ENCODE assay signal across 1 cellular context in the genomic region with DNA sequence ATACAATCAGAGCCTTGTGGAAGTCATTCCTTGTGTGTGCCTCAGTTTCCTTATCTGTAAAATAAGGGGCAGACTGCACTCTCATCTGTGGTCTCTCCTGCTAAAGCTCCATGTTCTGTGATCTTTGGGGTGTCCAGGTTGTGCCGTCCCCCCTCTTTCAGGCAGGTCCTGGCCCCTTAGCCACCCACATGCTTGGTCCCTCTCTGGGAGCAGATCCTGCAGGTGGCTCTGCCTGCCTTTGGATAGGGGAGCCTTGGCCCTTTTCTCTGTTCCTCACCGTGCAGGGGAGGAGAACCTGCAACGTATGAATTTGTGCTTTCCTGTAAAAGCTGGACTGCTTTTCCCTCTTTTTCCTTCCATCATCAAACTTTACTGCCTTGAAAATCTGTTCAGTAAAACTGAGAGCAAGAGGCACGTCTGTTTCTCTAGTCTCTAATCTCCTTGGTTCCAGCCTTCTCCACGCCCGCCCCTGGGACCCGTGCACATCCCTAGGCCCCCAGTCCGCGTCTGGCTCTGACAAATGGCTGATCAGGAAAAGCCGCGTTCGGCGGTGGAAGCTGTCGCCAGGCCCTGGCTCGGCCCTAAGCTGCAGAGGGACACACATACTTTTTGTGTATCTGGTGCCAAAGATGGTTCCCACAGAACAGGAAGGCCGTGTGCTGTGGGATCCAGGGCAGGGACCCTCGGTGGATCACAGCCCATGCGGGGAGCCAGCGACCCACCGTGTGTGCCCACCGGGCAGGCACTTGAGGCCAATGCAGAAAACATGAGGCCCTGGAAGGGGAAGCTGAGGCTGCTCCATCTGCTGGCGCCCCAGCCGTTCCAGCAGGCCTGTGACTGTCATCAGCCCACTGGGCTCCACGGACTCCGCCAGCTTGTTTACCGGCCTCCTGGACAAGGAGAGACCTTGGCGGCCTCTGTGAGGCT.
TF ChIP-seq lines count a peak whose summit lies in the region.

No MANE protein-coding gene starts in this region.

TF ChIP-seq in HEK293, 187 proteins besides CTCF, POLR2A, EP300 and RAD21 (continued from another document):
- TF ChIP-seq, protein P1, sequence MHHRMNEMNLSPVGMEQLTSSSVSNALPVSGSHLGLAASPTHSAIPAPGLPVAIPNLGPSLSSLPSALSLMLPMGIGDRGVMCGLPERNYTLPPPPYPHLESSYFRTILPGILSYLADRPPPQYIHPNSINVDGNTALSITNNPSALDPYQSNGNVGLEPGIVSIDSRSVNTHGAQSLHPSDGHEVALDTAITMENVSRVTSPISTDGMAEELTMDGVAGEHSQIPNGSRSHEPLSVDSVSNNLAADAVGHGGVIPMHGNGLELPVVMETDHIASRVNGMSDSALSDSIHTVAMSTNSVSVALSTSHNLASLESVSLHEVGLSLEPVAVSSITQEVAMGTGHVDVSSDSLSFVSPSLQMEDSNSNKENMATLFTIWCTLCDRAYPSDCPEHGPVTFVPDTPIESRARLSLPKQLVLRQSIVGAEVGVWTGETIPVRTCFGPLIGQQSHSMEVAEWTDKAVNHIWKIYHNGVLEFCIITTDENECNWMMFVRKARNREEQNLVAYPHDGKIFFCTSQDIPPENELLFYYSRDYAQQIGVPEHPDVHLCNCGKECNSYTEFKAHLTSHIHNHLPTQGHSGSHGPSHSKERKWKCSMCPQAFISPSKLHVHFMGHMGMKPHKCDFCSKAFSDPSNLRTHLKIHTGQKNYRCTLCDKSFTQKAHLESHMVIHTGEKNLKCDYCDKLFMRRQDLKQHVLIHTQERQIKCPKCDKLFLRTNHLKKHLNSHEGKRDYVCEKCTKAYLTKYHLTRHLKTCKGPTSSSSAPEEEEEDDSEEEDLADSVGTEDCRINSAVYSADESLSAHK (tag by site-specific recombination; IDR thresholded peaks at IDR 0.05), result no peak
